Comparison of ENCODE assay signal across 10 cellular contexts in genomic region chr4:163679189-163679588, GRCh38.
DNase-seq lines count a peak whose midpoint lies in the region; ATAC-seq and TF ChIP-seq lines count a peak whose summit lies in the region.
"Had no signal": no experiment of that assay in that cellular context is flagged by ENCODE, and none has a peak within 500 bp of the region (broad histone marks: within the 10 kb centered on the region; RNA-seq: fewer than 3 reads in every experiment).

No MANE protein-coding gene starts in this region.

- TF ChIP-seq RAD21 in SK-N-SH (IDR thresholded peaks at IDR 0.05; ENCODE audit: low read length), result peak; percentile 54

- H3K27ac Mint-ChIP-seq in naive B cell, result peak overlapping the region in 5 of 6 donors; percentile 2 to 88 (median 20)
- no peak overlapping the region for H3K27ac Mint-ChIP-seq in activated naive CD8-positive, alpha-beta T cell treated with anti-CD3 and anti-CD28 coated beads for 36 hours
- H3K27ac Mint-ChIP-seq: activated naive CD4-positive, alpha-beta T cell treated with anti-CD3 and anti-CD28 coated beads, Interleukin-2, amount 50 U/mL, for 24 hours had no signal

- no peaks in the 10 kb centered on the region for H3F3A ChIP-seq in SK-N-SH (replicated peaks; ENCODE audit: insufficient read depth)

- CTCF ChIA-PET in SK-N-SH (lab: Yijun Ruan, JAX), result interaction anchor here (1.4 kb wide), 1 partner anchor 129 kb away, joined by 12 read pairs; no protein-coding TSS in a partner anchor

- intact Hi-C loops in colonic mucosa (cut with DNase I), result no loop called here

- TF ChIP-seq CTCF in SK-N-SH (IDR thresholded peaks at IDR 0.05) (peak; percentile 64), colonic mucosa (IDR thresholded peaks at IDR 0.05) (no peak)

- H3K9me2 ChIP-seq in SK-N-SH, result no peaks in the 10 kb centered on the region

- POLR2A ChIA-PET in SK-N-SH (lab: Yijun Ruan, JAX), result no interaction called here

- H3K9me3 Mint-ChIP-seq in naive B cell, result peaks cover 0 to 5% (median 0%) of the 10 kb centered on the region in 7 donors
- no peaks in the 10 kb centered on the region for H3K9me3 Mint-ChIP-seq in activated naive CD8-positive, alpha-beta T cell treated with anti-CD3 and anti-CD28 coated beads for 36 hours
- H3K9me3 Mint-ChIP-seq: activated naive CD4-positive, alpha-beta T cell treated with anti-CD3 and anti-CD28 coated beads, Interleukin-2, amount 50 U/mL, for 24 hours had no signal

- no peaks in the 10 kb centered on the region for H3K27me3 Mint-ChIP-seq in naive B cell
- no peaks in the 10 kb centered on the region for H3K27me3 Mint-ChIP-seq in activated naive CD8-positive, alpha-beta T cell treated with anti-CD3 and anti-CD28 coated beads for 36 hours
- H3K27me3 Mint-ChIP-seq: activated naive CD4-positive, alpha-beta T cell treated with anti-CD3 and anti-CD28 coated beads, Interleukin-2, amount 50 U/mL, for 24 hours had no signal

- no peak overlapping the region for H3K27ac ChIP-seq in SK-N-SH (ENCODE audit: low read depth in 2 of 2, low read length in 1 of 2)
- no peak overlapping the region for H3K27ac ChIP-seq in colonic mucosa
- H3K27ac ChIP-seq: SJSA1 had no signal

- H3K36me3 Mint-ChIP-seq in naive B cell, result no peaks in the 10 kb centered on the region
- H3K36me3 Mint-ChIP-seq in activated naive CD8-positive, alpha-beta T cell treated with anti-CD3 and anti-CD28 coated beads for 36 hours, result no peaks in the 10 kb centered on the region
- H3K36me3 Mint-ChIP-seq: activated naive CD4-positive, alpha-beta T cell treated with anti-CD3 and anti-CD28 coated beads, Interleukin-2, amount 50 U/mL, for 24 hours had no signal

- no peak overlapping the region for H3K4me3 Mint-ChIP-seq in naive B cell
- no peak overlapping the region for H3K4me3 Mint-ChIP-seq in activated naive CD8-positive, alpha-beta T cell treated with anti-CD3 and anti-CD28 coated beads for 36 hours
- H3K4me3 Mint-ChIP-seq: activated naive CD4-positive, alpha-beta T cell treated with anti-CD3 and anti-CD28 coated beads, Interleukin-2, amount 50 U/mL, for 24 hours had no signal

- H3K27me3 ChIP-seq in SK-N-SH (ENCODE audit: insufficient read depth) (no peaks in the 10 kb centered on the region; the same call in 1 of the 2 replicates), colonic mucosa (no peaks in the 10 kb centered on the region)
- H3K27me3 ChIP-seq: SJSA1 had no signal

- peaks cover 19 to 32% (median 20%) of the 10 kb centered on the region in 3 donors for H3K4me1 Mint-ChIP-seq in naive B cell
- H3K4me1 Mint-ChIP-seq in activated naive CD8-positive, alpha-beta T cell treated with anti-CD3 and anti-CD28 coated beads for 36 hours, result no peaks in the 10 kb centered on the region
- H3K4me1 Mint-ChIP-seq: activated naive CD4-positive, alpha-beta T cell treated with anti-CD3 and anti-CD28 coated beads, Interleukin-2, amount 50 U/mL, for 24 hours had no signal

- H3K4me3 ChIP-seq in SK-N-SH (ENCODE audit: low read depth in 2 of 2, low read length in 1 of 2) (no peak overlapping the region), colonic mucosa (no peak overlapping the region)
- H3K4me3 ChIP-seq: SJSA1 had no signal

- DNase-seq in DMS153 (lab: John Stamatoyannopoulos, UW) (peak; percentile 1), DMS153 treated with DMSO at 0.1 percent for 48 hours (lab: John Stamatoyannopoulos, UW; ENCODE audit: unreplicated experiment) (no peak), SK-N-SH (peak; percentile 5), naive B cell (no peak), NCI-H2029 (lab: John Stamatoyannopoulos, UW) (no peak), colonic mucosa (no peak)
- DNase-seq in activated naive CD8-positive, alpha-beta T cell treated with anti-CD3 and anti-CD28 coated beads for 36 hours, result no peak

- TF ChIP-seq EP300 in SK-N-SH (IDR thresholded peaks at IDR 0.05; ENCODE audit: borderline replicate concordance in 1 of 2, low read depth in 1 of 2, low read length in 1 of 2), result no peak

- no peaks in the 10 kb centered on the region for H3K79me2 ChIP-seq in SK-N-SH (ENCODE audit: insufficient read depth)

- H4K20me1 ChIP-seq in SK-N-SH (ENCODE audit: insufficient read depth), result no peaks in the 10 kb centered on the region

- no peak overlapping the region for H2AFZ ChIP-seq in SK-N-SH (ENCODE audit: low read depth)

- H3K4me1 ChIP-seq in SK-N-SH (ENCODE audit: control insufficient read depth in 1 of 2, insufficient read depth in 2 of 2, low read depth in 1 of 2, low read length in 1 of 2), result no peaks in the 10 kb centered on the region
- no peaks in the 10 kb centered on the region for H3K4me1 ChIP-seq in colonic mucosa
- H3K4me1 ChIP-seq: SJSA1 had no signal

- ATAC-seq in HG03280 (IDR thresholded peaks at IDR 0.05; ENCODE audit: unreplicated experiment) (peak; percentile 45), naive B cell (ENCODE audit: low read depth in 2 of 2) (no peak)

- H3K36me3 ChIP-seq in SK-N-SH (replicated peaks in 1 of 2; ENCODE audit: control insufficient read depth in 1 of 2, insufficient read depth in 2 of 2, low read length in 1 of 2) (no peaks in the 10 kb centered on the region), colonic mucosa (no peaks in the 10 kb centered on the region)
- H3K36me3 ChIP-seq: SJSA1 had no signal

- H3K4me2 ChIP-seq in SK-N-SH, result no peak overlapping the region

- H3K9me3 ChIP-seq in SK-N-SH, result no peaks in the 10 kb centered on the region
- no peaks in the 10 kb centered on the region for H3K9me3 ChIP-seq in colonic mucosa
- H3K9me3 ChIP-seq: SJSA1 had no signal

- 6% methylated on average over 5 of the region's 5 CpGs for WGBS in SK-N-SH (ENCODE audit: low lambda C conversion rate)

- H3K9ac ChIP-seq in SK-N-SH (no peak overlapping the region), colonic mucosa (ENCODE audit: low read depth in 2 of 2, low read length in 2 of 2) (no peak overlapping the region)

TF ChIP-seq in SK-N-SH, 30 proteins besides CTCF, POLR2A, EP300 and RAD21:
- peak; percentile 60 for TF ChIP-seq SMC3 (IDR thresholded peaks at IDR 0.05; ENCODE audit: low read depth, low read length)
- no peak for TF ChIP-seq NRF1 (IDR thresholded peaks at IDR 0.05; ENCODE audit: low read depth, low read length)
- TF ChIP-seq RXRA (IDR thresholded peaks at IDR 0.05; ENCODE audit: borderline replicate concordance, low read depth), result no peak
- no peak for TF ChIP-seq FOXJ3 (CRISPR knock-in tag; IDR thresholded peaks at IDR 0.05)

Comparison
In these comparisons a context has a peak if more than half of its experiments do, and no peak if none do; other contexts are left out.
1. DNase-seq: peak in DMS153 (single experiment) and SK-N-SH (single experiment); none in DMS153 treated with DMSO at 0.1 percent for 48 hours (single experiment), naive B cell (single experiment), activated naive CD8-positive, alpha-beta T cell treated with anti-CD3 and anti-CD28 coated beads for 36 hours (single experiment), NCI-H2029 (single experiment) and colonic mucosa (single experiment).